ENCODE assay signal across 19 cellular contexts in the genomic region with DNA sequence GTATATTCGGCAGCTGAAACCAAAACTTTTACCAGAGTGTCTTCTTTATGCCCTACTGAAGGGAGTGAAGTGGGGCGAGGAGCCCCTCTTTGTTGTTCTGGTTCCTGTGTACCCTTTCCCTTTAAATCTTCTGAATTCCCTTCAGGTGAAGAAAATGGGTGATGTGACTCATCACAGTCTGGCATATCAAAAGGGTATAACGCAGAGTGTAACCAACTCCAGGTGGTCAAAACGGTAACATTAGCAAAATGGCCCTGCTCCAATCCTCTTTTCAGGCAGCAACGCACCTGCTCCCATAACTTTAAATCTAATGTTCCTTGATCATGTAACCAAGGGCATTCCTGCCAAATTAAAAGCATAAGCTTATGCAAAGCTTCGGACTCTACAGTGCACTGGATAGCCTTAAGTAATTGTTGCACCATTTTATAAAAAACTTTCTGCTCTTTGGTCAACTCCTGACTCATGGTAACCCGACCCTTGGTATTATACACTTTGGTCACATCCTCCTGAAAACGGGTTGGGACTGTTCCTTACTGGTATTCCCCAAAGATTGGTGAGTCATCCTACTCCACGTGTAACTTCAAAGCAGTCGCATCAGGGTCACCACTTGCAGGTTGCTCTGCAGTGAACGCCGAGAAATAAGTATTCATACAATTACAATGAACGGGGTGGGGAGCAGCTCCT.
DNase-seq lines count a peak whose midpoint lies in the region; ATAC-seq, FAIRE-seq and TF ChIP-seq lines count a peak whose summit lies in the region.
"Had no signal": no experiment of that assay in that cellular context is flagged by ENCODE, and none has a peak within 500 bp of the region (broad histone marks: within the 10 kb centered on the region; RNA-seq: fewer than 3 reads in every experiment).

No MANE protein-coding gene starts in this region.

- no peak for TF ChIP-seq CTCF in bronchial epithelial cell (IDR thresholded peaks at IDR 0.05; ENCODE audit: insufficient read depth, low read length, severe bottlenecking)

- DNase-seq in SIG-M5 treated with dmso at 0.1 percent for 504 hours (lab: John Stamatoyannopoulos, UW; ENCODE audit: unreplicated experiment): peak; percentile 23
- no peak for DNase-seq in SIG-M5 (lab: John Stamatoyannopoulos, UW)
- DNase-seq in NCI-H2171 treated with DMSO at 0.1 percent for 48 hours (lab: John Stamatoyannopoulos, UW): peak; percentile 84
- peak; percentile 93 for DNase-seq in bronchial epithelial cell (ENCODE audit: low read depth)
- DNase-seq in urothelium cell line (ENCODE audit: low spot score): peak; percentile 41
- DNase-seq in NOMO-1 treated with dmso at 0.1 percent for 144 hours (lab: John Stamatoyannopoulos, UW; ENCODE audit: unreplicated experiment): no peak
- DNase-seq in NCI-H82 (lab: John Stamatoyannopoulos, UW): no peak
- DNase-seq: 8988T; activated CD4-positive, CD25-positive, alpha-beta regulatory T cell treated with anti-CD3 and anti-CD28 coated beads, Interleukin-2, amount 50 U/mL, for 72 hours; C1 segment of cervical spinal cord; central memory CD4-positive, alpha-beta T cell; effector CD8-positive, alpha-beta T cell; KG1; NCI-H1105; retina; SHP77; stimulated activated naive CD4-positive, alpha-beta T cell treated with Interleukin-2 at 50 U/mL for 16 hours; T-helper 17 cell had no signal

- no peak for ATAC-seq in GM19452 (IDR thresholded peaks at IDR 0.05; ENCODE audit: unreplicated experiment)
- ATAC-seq: T-helper 17 cell had no signal

- H3K4me3 ChIP-seq in bronchial epithelial cell (ENCODE audit: low read depth, low read length): no peak overlapping the region

- FAIRE-seq in bronchial epithelial cell (lab: Jason Lieb, UNC) (peak; percentile 72), urothelium cell line (lab: Jason Lieb, UNC) (no peak)

- H3K36me3 ChIP-seq in bronchial epithelial cell (ENCODE audit: control insufficient read depth, insufficient read depth, low read length): no peaks in the 10 kb centered on the region

- no peaks in the 10 kb centered on the region for H3K27me3 ChIP-seq in bronchial epithelial cell (ENCODE audit: control insufficient read depth, insufficient read depth, low read length)

Comparison
In these comparisons a context has a peak if more than half of its experiments do, and no peak if none do; other contexts are left out.
1. DNase-seq: peak in SIG-M5 treated with dmso at 0.1 percent for 504 hours (single experiment), NCI-H2171 treated with DMSO at 0.1 percent for 48 hours (single experiment), bronchial epithelial cell (single experiment) and urothelium cell line (single experiment); none in SIG-M5 (single experiment), NOMO-1 treated with dmso at 0.1 percent for 144 hours (single experiment) and NCI-H82 (single experiment).